In the genomic region with DNA sequence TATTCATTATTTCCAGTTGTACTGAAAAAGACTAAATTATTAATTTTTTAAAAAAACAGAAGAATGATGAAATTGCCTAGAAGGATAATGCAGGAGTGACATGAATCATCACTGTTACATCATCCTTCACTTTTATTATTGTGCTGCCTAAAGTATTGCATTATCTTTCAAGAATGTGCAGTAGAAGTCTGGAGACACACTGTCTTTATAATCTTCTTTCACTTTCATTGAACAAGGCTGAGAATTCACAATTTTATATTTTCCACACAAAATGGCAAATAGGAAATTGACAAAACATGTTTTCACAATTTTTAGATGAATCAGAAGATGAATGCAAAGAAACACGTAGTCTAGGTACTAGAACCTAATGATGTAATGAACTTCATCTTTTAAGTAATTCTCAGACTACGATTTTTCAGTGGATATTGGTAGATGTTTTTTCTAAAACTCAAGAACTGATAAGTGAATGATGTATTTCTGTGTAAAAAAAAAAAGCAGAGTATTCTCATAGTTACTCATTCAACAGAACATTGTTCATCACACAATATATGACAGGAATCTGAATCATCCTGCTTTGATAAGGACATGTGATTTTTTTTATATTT, we compare ENCODE assay signal across 9 cellular contexts.
A peak's percentile ranks its signal among the peaks of the same experiment; 100 is the strongest.
DNase-seq lines count a peak whose midpoint lies in the region; ATAC-seq, FAIRE-seq and TF ChIP-seq lines count a peak whose summit lies in the region.
"Had no signal": no experiment of that assay in that cellular context is flagged by ENCODE, and none has a peak within 500 bp of the region (broad histone marks: within the 10 kb centered on the region; RNA-seq: fewer than 3 reads in every experiment).

No MANE protein-coding gene starts in this region.

- H2AFZ ChIP-seq in fibroblast of lung (ENCODE audit: low read length): no peak overlapping the region

- no peak for TF ChIP-seq CTCF in fibroblast of lung (conservative IDR thresholded peaks at IDR 0.05 in 1 of 2, IDR thresholded peaks at IDR 0.05 in 1 of 2; ENCODE audit: low read depth in 1 of 2, low read length in 2 of 2)
- TF ChIP-seq CTCF in BE2C (IDR thresholded peaks at IDR 0.05; ENCODE audit: low read depth, low read length): no peak

- FAIRE-seq in GM18507 (lab: Jason Lieb, UNC): peak; percentile 80

- no peaks in the 10 kb centered on the region for H3K27me3 ChIP-seq in fibroblast of lung (ENCODE audit: control insufficient read depth, insufficient read depth, low read length)
- H3K27me3 ChIP-seq in BE2C: no peaks in the 10 kb centered on the region
- H3K27me3 ChIP-seq: esophagus muscularis mucosa had no signal

- ATAC-seq in GM18867 (IDR thresholded peaks at IDR 0.05; ENCODE audit: unreplicated experiment): no peak

- H3K4me1 ChIP-seq in fibroblast of lung (ENCODE audit: control insufficient read depth, extremely low read depth, insufficient read depth, low read length) (peaks cover 2% of the 10 kb centered on the region), BE2C (peaks cover 17% of the 10 kb centered on the region)

- H3K36me3 ChIP-seq in fibroblast of lung (ENCODE audit: control insufficient read depth, insufficient read depth, low read length) (no peaks in the 10 kb centered on the region), BE2C (no peaks in the 10 kb centered on the region)
- H3K36me3 ChIP-seq: esophagus muscularis mucosa had no signal

- no peaks in the 10 kb centered on the region for H3K79me2 ChIP-seq in fibroblast of lung (ENCODE audit: control insufficient read depth, insufficient read depth, low read length)

- DNase-seq in A172 (ENCODE audit: low spot score): peak; percentile 64
- no peak for DNase-seq in GM18507 (ENCODE audit: extremely low spot score, insufficient read length, low read depth)
- peak; percentile 17 for DNase-seq in SIG-M5 (lab: John Stamatoyannopoulos, UW)
- peak; percentile 76 to 90 for DNase-seq in fibroblast of lung (ENCODE audit: low read depth in 2 of 2)
- DNase-seq in DMS 273 treated with DMSO at 0.1 percent for 48 hours (lab: John Stamatoyannopoulos, UW): no peak
- DNase-seq in pons (ENCODE audit: low spot score): no peak
- DNase-seq in BE2C: no peak

- H3K4me2 ChIP-seq in fibroblast of lung (ENCODE audit: extremely low read depth, insufficient read depth, low read length): peak overlapping the region; percentile 77

- H3K4me3 ChIP-seq in fibroblast of lung (replicated peaks in 1 of 4; ENCODE audit: control extremely low read depth in 1 of 4, insufficient read depth in 1 of 4, low read depth in 3 of 4, low read length in 4 of 4) (peak overlapping the region in 2 of 4 experiments; percentile 42 to 54), BE2C (ENCODE audit: low read depth, low read length) (no peak overlapping the region)
- H3K4me3 ChIP-seq: esophagus muscularis mucosa had no signal

- H4K20me1 ChIP-seq in fibroblast of lung (ENCODE audit: control insufficient read depth, extremely low read depth, insufficient read depth, low read length): no peaks in the 10 kb centered on the region

- peak overlapping the region; percentile 49 for H3K27ac ChIP-seq in fibroblast of lung (ENCODE audit: insufficient read depth, low read length)
- H3K27ac ChIP-seq: esophagus muscularis mucosa had no signal

- H3K9me3 ChIP-seq in fibroblast of lung (ENCODE audit: control insufficient read depth, insufficient read depth, low read depth, low read length) (no peaks in the 10 kb centered on the region), BE2C (no peaks in the 10 kb centered on the region)
- H3K9me3 ChIP-seq: esophagus muscularis mucosa had no signal

- H3K9ac ChIP-seq in fibroblast of lung (ENCODE audit: insufficient read depth, low read length): no peak overlapping the region

Comparison
In these comparisons a context has a peak if more than half of its experiments do, and no peak if none do; other contexts are left out.
1. DNase-seq: peak in A172 (single experiment), SIG-M5 (single experiment) and fibroblast of lung (2 of 2); none in GM18507 (single experiment), DMS 273 treated with DMSO at 0.1 percent for 48 hours (single experiment), pons (single experiment) and BE2C (single experiment).